In genomic region chr12:122203968-122204828, GRCh38 we compare ENCODE assay signal across 8 cellular contexts. TPM values are rescaled to one million over a fixed set of nuclear protein-coding genes. Genes with fewer than 3 reads are reported as not detected.
A peak's percentile ranks its signal among the peaks of the same experiment; 100 is the strongest.
DNase-seq lines count a peak whose midpoint lies in the region; ATAC-seq and TF ChIP-seq lines count a peak whose summit lies in the region.

No MANE protein-coding gene starts in this region.

- TF ChIP-seq POLR2A in testis (IDR thresholded peaks at IDR 0.05), result no peak

- BruUV-seq in A673 (replicated peaks; lab: Mats Ljungman, UMichigan), result no TSS peak

- TF ChIP-seq CTCF in A673 (conservative IDR thresholded peaks at IDR 0.05; ENCODE audit: low read depth, low read length) (no peak), ascending aorta (IDR thresholded peaks at IDR 0.05) (no peak), testis (IDR thresholded peaks at IDR 0.05) (no peak)

- no peaks in the 10 kb centered on the region for H3K9me3 ChIP-seq in A673 (ENCODE audit: low read depth, low read length, poor library complexity, severe bottlenecking)
- no peaks in the 10 kb centered on the region for H3K9me3 ChIP-seq in ascending aorta
- no peaks in the 10 kb centered on the region for H3K9me3 ChIP-seq in testis

- H3K27me3 ChIP-seq in A673 (replicated peaks; ENCODE audit: insufficient read depth, low read depth, low read length, poor library complexity) (peaks cover 15% of the 10 kb centered on the region), ascending aorta (no peaks in the 10 kb centered on the region), testis (no peaks in the 10 kb centered on the region)

- H3K4me1 ChIP-seq in A673 (ENCODE audit: insufficient read depth, low read length, poor library complexity, severe bottlenecking) (peaks cover 14% of the 10 kb centered on the region), ascending aorta (peaks cover 5 to 10% of the 10 kb centered on the region in 2 donors), testis (no peaks in the 10 kb centered on the region)

- WGBS in testis, 2 donors, result 9 to 13% methylated on average over 29 to 44 of the region's 92 CpGs

- peaks cover 9% of the 10 kb centered on the region for H3K36me3 ChIP-seq in A673 (ENCODE audit: insufficient read depth, low read length, poor library complexity, severe bottlenecking)
- peaks cover 15 to 26% of the 10 kb centered on the region in 2 donors for H3K36me3 ChIP-seq in ascending aorta
- no peaks in the 10 kb centered on the region for H3K36me3 ChIP-seq in testis (ENCODE audit: low read depth, missing control alignments)

- POLR2A ChIA-PET in A673 (lab: Charles Lee; ENCODE audit: low non-redundant PET), result no interaction called here

- CTCF ChIA-PET in A673 (lab: Charles Lee), result interaction anchor here (0.6 kb wide), 1 partner anchor 15 kb away, joined by 4 read pairs; no protein-coding TSS in a partner anchor

- no peak for DNase-seq in A673 (ENCODE audit: low spot score)
- DNase-seq in ascending aorta (ENCODE audit: low spot score in 2 of 2), result peak in 1 of 2 donors; percentile 58
- DNase-seq in left lobe of liver (ENCODE audit: low spot score), result peak; percentile 45
- DNase-seq in testis, result no peak
- no peak for DNase-seq in central memory CD4-positive, alpha-beta T cell
- no peak for DNase-seq in stimulated activated CD4-positive, alpha-beta T cell treated with anti-CD3 and anti-CD28 coated beads, Interleukin-4, amount 100 ng/mL, for 4 hours

- H3K27ac ChIP-seq in A673 (ENCODE audit: low read depth, low read length, poor library complexity, severe bottlenecking), result no peak overlapping the region
- no peak overlapping the region for H3K27ac ChIP-seq in ascending aorta
- H3K27ac ChIP-seq in testis, result no peak overlapping the region

- intact Hi-C loops in A673 (cut with micrococcal nuclease; ENCODE audit: unreplicated experiment) (no loop called here), ascending aorta (cut with DNase I) (no loop called here), testis (cut with DNase I; ENCODE audit: low total_unique reads) (no loop called here)

- ATAC-seq in HG03280 (IDR thresholded peaks at IDR 0.05; ENCODE audit: unreplicated experiment) (peak; percentile 11), left lobe of liver (peak; percentile 28), GM18511 (IDR thresholded peaks at IDR 0.05; ENCODE audit: unreplicated experiment) (no peak)

- peak overlapping the region; percentile 48 for H3K4me3 ChIP-seq in A673 (ENCODE audit: low read depth, low read length, poor library complexity, severe bottlenecking)
- peak overlapping the region; percentile 67 to 78 for H3K4me3 ChIP-seq in ascending aorta
- peak overlapping the region; percentile 51 to 66 for H3K4me3 ChIP-seq in testis

RNA-seq across cellular contexts. Expression of gene B3GNT4, which starts 0.7 kb away (rescaled TPM):
- 0.15 and 0.22 TPM in 2 replicates for total RNA-seq in A673 (2021)
- total RNA-seq in ascending aorta, result not detected
- total RNA-seq in left lobe of liver, result not detected
- total RNA-seq in testis, result 1 to 10 TPM; 2.2 to 5.2 TPM
- 2.1 TPM for polyA plus RNA-seq in testis (ENCODE audit: insufficient read depth, low read depth, low replicate concordance)

RNA-seq across cellular contexts. Expression of gene LRRC43, which starts 21.3 kb away (rescaled TPM):
- total RNA-seq in A673 (2021), result 0.24 TPM in 1 of 2 replicates, not detected in the other
- not detected for total RNA-seq in ascending aorta
- total RNA-seq in left lobe of liver, result 0.35 TPM
- 10 to 100 TPM; 10.8 to 11.0 TPM for total RNA-seq in testis
- 16.6 TPM for polyA plus RNA-seq in testis (ENCODE audit: insufficient read depth, low read depth, low replicate concordance)

RNA-seq across cellular contexts. Expression of gene DIABLO, which starts 21.7 kb away (rescaled TPM):
- 72.0 and 72.2 TPM in 2 replicates for total RNA-seq in A673 (2021)
- 54.8 TPM for total RNA-seq in ascending aorta
- total RNA-seq in left lobe of liver, result 22.8 TPM
- total RNA-seq in testis, result 100 to 1,000 TPM; 203 to 204 TPM
- polyA plus RNA-seq in testis (ENCODE audit: insufficient read depth, low read depth, low replicate concordance), result 138 TPM

RNA-seq across cellular contexts. Expression of gene IL31, which starts 30.2 kb away (rescaled TPM):
- total RNA-seq in A673 (2021) (not detected in 2 replicates), ascending aorta (not detected), left lobe of liver (not detected), testis (not detected)
- 0.38 TPM for polyA plus RNA-seq in testis (ENCODE audit: insufficient read depth, low read depth, low replicate concordance)
